Comparison of ENCODE assay signal across 12 cellular contexts in the genomic region with DNA sequence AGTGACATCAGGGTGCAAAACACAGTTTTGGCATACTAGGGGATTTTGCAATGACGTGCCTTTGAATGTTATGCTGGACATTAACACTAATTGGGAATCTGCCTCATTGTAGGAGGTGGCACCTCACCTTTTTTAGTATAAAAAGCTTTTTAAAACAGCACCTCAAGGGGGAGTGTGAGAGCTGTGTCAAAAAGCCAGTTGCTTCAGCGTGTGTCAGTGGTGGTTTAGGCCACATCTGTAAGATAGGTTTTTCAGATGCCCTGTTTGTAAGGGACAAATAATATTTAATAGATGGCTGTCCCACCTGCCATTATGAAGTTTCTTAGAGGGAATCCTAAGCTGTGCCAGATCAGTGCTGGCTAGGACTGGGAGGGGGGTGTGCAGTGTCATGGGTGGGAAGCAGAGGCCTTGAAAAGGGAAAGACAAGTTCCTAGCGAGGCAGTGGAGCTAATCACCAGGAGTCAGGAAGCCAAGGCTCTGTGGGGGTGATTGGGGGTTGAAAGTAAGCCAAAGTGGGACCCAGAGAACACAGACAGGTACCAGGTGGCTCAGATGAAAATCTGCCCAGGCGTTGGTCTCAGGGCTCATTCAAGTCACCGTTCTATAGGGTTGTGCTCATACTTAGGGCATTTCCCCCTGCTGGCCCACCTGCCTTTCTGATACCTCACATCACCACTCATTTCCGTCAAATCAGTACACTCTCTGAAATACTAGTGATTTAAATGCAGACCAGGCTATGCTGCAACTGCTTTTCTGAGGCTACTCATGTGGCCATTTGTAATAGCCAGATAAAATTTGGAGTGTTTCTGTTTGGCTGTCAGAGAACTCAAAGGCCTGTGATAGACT.
DNase-seq lines count a peak whose midpoint lies in the region; ATAC-seq and TF ChIP-seq lines count a peak whose summit lies in the region.
"Had no signal": no experiment of that assay in that cellular context is flagged by ENCODE, and none has a peak within 500 bp of the region (broad histone marks: within the 10 kb centered on the region; RNA-seq: fewer than 3 reads in every experiment).

No MANE protein-coding gene starts in this region.

- H3K36me3 Mint-ChIP-seq in activated CD8-positive, alpha-beta memory T cell treated with anti-CD3 and anti-CD28 coated beads, Interleukin-2, amount 10 ng/mL, durations not matched to agents 7 days and 5 days, result peaks cover 4% of the 10 kb centered on the region

- H3K27ac Mint-ChIP-seq in activated CD8-positive, alpha-beta memory T cell treated with anti-CD3 and anti-CD28 coated beads, Interleukin-2, amount 10 ng/mL, durations not matched to agents 7 days and 5 days, result no peak overlapping the region

- no peak overlapping the region for H3K4me3 Mint-ChIP-seq in activated CD8-positive, alpha-beta memory T cell treated with anti-CD3 and anti-CD28 coated beads, Interleukin-2, amount 10 ng/mL, durations not matched to agents 7 days and 5 days

- H3K9ac ChIP-seq in NT2/D1 (ENCODE audit: insufficient read length, low read depth), result no peak overlapping the region

- H3K9me3 Mint-ChIP-seq in activated CD8-positive, alpha-beta memory T cell treated with anti-CD3 and anti-CD28 coated beads, Interleukin-2, amount 10 ng/mL, durations not matched to agents 7 days and 5 days (ENCODE audit: low read depth), result no peaks in the 10 kb centered on the region

- H3K27me3 Mint-ChIP-seq in activated CD8-positive, alpha-beta memory T cell treated with anti-CD3 and anti-CD28 coated beads, Interleukin-2, amount 10 ng/mL, durations not matched to agents 7 days and 5 days, result no peaks in the 10 kb centered on the region

- DNase-seq in BE2C, result no peak
- DNase-seq in NT2/D1 (ENCODE audit: low read depth, low spot score), result peak; percentile 8
- no peak for DNase-seq in fibroblast of pulmonary artery (ENCODE audit: low read depth)
- no peak for DNase-seq in activated CD8-positive, alpha-beta memory T cell treated with anti-CD3 and anti-CD28 coated beads, Interleukin-2, amount 10 ng/mL, durations not matched to agents 7 days and 5 days
- DNase-seq in lower lobe of right lung, result no peak
- no peak for DNase-seq in posterior vena cava (ENCODE audit: low spot score)
- no peak for DNase-seq in globus pallidus (ENCODE audit: low spot score)
- DNase-seq: activated T-cell treated with anti-CD3 and anti-CD28 coated beads for 4 hours, DMS79 treated with DMSO at 0.1 percent for 48 hours, heart right ventricle had no signal

- CTCF ChIA-PET in activated CD8-positive, alpha-beta memory T cell treated with anti-CD3 and anti-CD28 coated beads, Interleukin-2, amount 10 ng/mL, durations not matched to agents 7 days and 5 days (lab: Charles Lee), result interaction anchor here (1.0 to 1.5 kb wide), 3 partner anchors 10 to 17 kb away, joined by 4 to 6 read pairs (median 4); no protein-coding TSS in a partner anchor

- no peaks in the 10 kb centered on the region for H3K4me1 Mint-ChIP-seq in activated CD8-positive, alpha-beta memory T cell treated with anti-CD3 and anti-CD28 coated beads, Interleukin-2, amount 10 ng/mL, durations not matched to agents 7 days and 5 days

- peak; percentile 53 for TF ChIP-seq CTCF in BE2C (IDR thresholded peaks at IDR 0.05; ENCODE audit: low read depth, low read length)
- TF ChIP-seq CTCF in fibroblast of pulmonary artery (IDR thresholded peaks at IDR 0.05; ENCODE audit: low read length, missing control alignments), result peak; percentile 26
- TF ChIP-seq CTCF in lower lobe of right lung (IDR thresholded peaks at IDR 0.05), result no peak

- H3K4me3 ChIP-seq in BE2C (ENCODE audit: low read depth, low read length) (no peak overlapping the region), NT2/D1 (ENCODE audit: insufficient read length, low read depth) (no peak overlapping the region), fibroblast of pulmonary artery (replicated peaks; ENCODE audit: low read depth, low read length) (no peak overlapping the region), lower lobe of right lung (no peak overlapping the region)
- H3K4me3 ChIP-seq: heart right ventricle, vagina had no signal

- H3K27me3 ChIP-seq in BE2C (no peaks in the 10 kb centered on the region), NT2/D1 (ENCODE audit: insufficient read depth, insufficient read length) (no peaks in the 10 kb centered on the region), lower lobe of right lung (ENCODE audit: low read depth) (no peaks in the 10 kb centered on the region)
- H3K27me3 ChIP-seq: heart right ventricle, vagina had no signal

- H3K4me1 ChIP-seq in BE2C, result peaks cover 3% of the 10 kb centered on the region; the same call in 1 of the 2 replicates
- H3K4me1 ChIP-seq in NT2/D1 (ENCODE audit: insufficient read depth, insufficient read length), result no peaks in the 10 kb centered on the region
- no peaks in the 10 kb centered on the region for H3K4me1 ChIP-seq in lower lobe of right lung
- H3K4me1 ChIP-seq: vagina had no signal

- intact Hi-C loops in lower lobe of right lung (cut with DNase I) (no loop called here), posterior vena cava (cut with DNase I) (no loop called here)

- no peak overlapping the region for H3K27ac ChIP-seq in lower lobe of right lung
- H3K27ac ChIP-seq: heart right ventricle, vagina had no signal

- H3K9me3 ChIP-seq in BE2C (no peaks in the 10 kb centered on the region), NT2/D1 (ENCODE audit: insufficient read depth, low read length) (no peaks in the 10 kb centered on the region), lower lobe of right lung (no peaks in the 10 kb centered on the region)
- H3K9me3 ChIP-seq: heart right ventricle, vagina had no signal

- H3K36me3 ChIP-seq in BE2C (no peaks in the 10 kb centered on the region), NT2/D1 (ENCODE audit: insufficient read depth, insufficient read length, low read length) (no peaks in the 10 kb centered on the region), lower lobe of right lung (peaks cover 5% of the 10 kb centered on the region)
- H3K36me3 ChIP-seq: vagina had no signal

- ATAC-seq in GM19351 (IDR thresholded peaks at IDR 0.05; ENCODE audit: unreplicated experiment) (peak; percentile 72), lower lobe of right lung (no peak)
- ATAC-seq in activated CD8-positive, alpha-beta memory T cell treated with anti-CD3 and anti-CD28 coated beads, Interleukin-2, amount 10 ng/mL, durations not matched to agents 7 days and 5 days, result no peak
